25 cellular contexts compared by ENCODE assay signal in the genomic region with DNA sequence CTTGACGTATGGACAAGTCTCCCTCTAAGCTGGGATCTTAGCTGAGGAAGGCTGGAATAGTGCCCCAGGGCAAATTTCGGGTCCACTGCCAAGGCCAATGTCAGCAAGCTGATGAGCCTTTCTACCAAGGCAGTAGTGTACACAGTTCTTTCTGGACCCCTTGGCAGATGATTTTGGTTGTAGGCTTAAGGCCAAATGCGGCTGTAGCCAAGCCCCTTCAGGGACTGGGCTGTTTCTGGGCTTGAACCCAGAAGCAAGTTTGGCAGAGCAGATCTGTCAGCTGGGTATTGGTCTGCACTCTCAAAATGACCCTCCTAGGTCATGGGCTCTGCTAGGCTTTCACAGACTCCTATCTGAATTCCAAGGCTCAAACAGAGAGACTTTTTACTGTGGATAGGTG.
A peak's percentile ranks its signal among the peaks of the same experiment; 100 is the strongest.
DNase-seq lines count a peak whose midpoint lies in the region; ATAC-seq and FAIRE-seq lines count a peak whose summit lies in the region.
"Had no signal": no experiment of that assay in that cellular context is flagged by ENCODE, and none has a peak within 500 bp of the region (broad histone marks: within the 10 kb centered on the region; RNA-seq: fewer than 3 reads in every experiment).

No MANE protein-coding gene starts in this region.

- ATAC-seq in HG02610 (IDR thresholded peaks at IDR 0.05; ENCODE audit: unreplicated experiment), result no peak
- ATAC-seq in GM21390 (IDR thresholded peaks at IDR 0.05; ENCODE audit: unreplicated experiment), result no peak
- ATAC-seq: A549; activated CD4-positive, alpha-beta T cell treated with anti-CD3 and anti-CD28 coated beads for 36 hours had no signal

- intact Hi-C loops in posterior cingulate gyrus (cut with DNase I), result no loop called here

- peak; percentile 25 for DNase-seq in EL
- DNase-seq in RPMI7951 (ENCODE audit: low read depth), result peak; percentile 43
- DNase-seq in globus pallidus (ENCODE audit: low spot score), result peak; percentile 71
- peak in 8 of 10 donors; percentile 3 to 67 (median 24) for DNase-seq in posterior cingulate gyrus
- DNase-seq in GM19239 (ENCODE audit: insufficient read length, low spot score), result no peak
- DNase-seq in LoVo (ENCODE audit: low spot score), result no peak
- DNase-seq: activated CD4-positive, alpha-beta T cell treated with anti-CD3 and anti-CD28 coated beads for 36 hours; activated effector memory CD4-positive, alpha-beta T cell treated with anti-CD3 and anti-CD28 coated beads, Interleukin-2, amount 50 U/mL, for 16 hours; activated naive CD8-positive, alpha-beta T cell treated with anti-CD3 and anti-CD28 coated beads for 36 hours; activated T-cell treated with anti-CD3 and anti-CD28 coated beads for 4 hours; cerebellar nuclear complex; GDM1; glutamatergic neuron; IMR-90; kidney glomerular epithelial cell; NCI-H1417; NCI-H2107; nephron progenitor cell; OCI-M1; stimulated activated CD4-positive, alpha-beta T cell treated with anti-CD3 and anti-CD28 coated beads, Interleukin-15, amount 100 ng/mL, for 24 hours; stimulated activated naive CD4-positive, alpha-beta T cell treated with Interleukin-2 at 50 U/mL for 16 hours had no signal

- FAIRE-seq in GM19239 (lab: Jason Lieb, UNC), result no peak
- FAIRE-seq: A549, H54 had no signal

Comparison
In these comparisons a context has a peak if more than half of its experiments do, and no peak if none do; other contexts are left out.
1. DNase-seq: peak in EL (single experiment), RPMI7951 (single experiment), globus pallidus (single experiment) and posterior cingulate gyrus (8 of 10); none in GM19239 (single experiment) and LoVo (single experiment).